ENCODE assay signal across 8 cellular contexts in genomic region chr12:76878899-76879709, GRCh38. TPM values are rescaled to one million over a fixed set of nuclear protein-coding genes. Genes with fewer than 3 reads are reported as not detected.
A peak's percentile ranks its signal among the peaks of the same experiment; 100 is the strongest.
DNase-seq lines count a peak whose midpoint lies in the region; ATAC-seq, FAIRE-seq and TF ChIP-seq lines count a peak whose summit lies in the region.

TSS of gene CSRP2 (minus strand) at chr12:76879019. CDS start at chr12:76866260, 12,759 bp downstream.

- H3K9ac ChIP-seq in OCI-LY3 (ENCODE audit: low read length): peak within 1 kb of the TSS; percentile 88
- H3K9ac ChIP-seq in mucosa of stomach (ENCODE audit: low read length): peak within 1 kb of the TSS; percentile 65

- H3K4me1 ChIP-seq in OCI-LY3 (ENCODE audit: low read length) (peaks cover 7% of the 10 kb centered on the region), esophagus muscularis mucosa (peaks cover 18 to 55% (median 44%) of the 10 kb centered on the region in 4 donors), mucosa of stomach (ENCODE audit: control insufficient read depth, insufficient read depth, low read length) (peaks cover 13% of the 10 kb centered on the region)

- H3K4me3 Mint-ChIP-seq in Calu3 (ENCODE audit: low read depth, unreplicated experiment): peak within 1 kb of the TSS; percentile 77
- H3K4me3 Mint-ChIP-seq in activated T-cell treated with anti-CD3 and anti-CD28 coated beads, Interleukin-2, amount 50 U/mL, for 4 hours: peak within 1 kb of the TSS; percentile 88

- CTCF ChIA-PET in Calu3 (lab: Charles Lee): no interaction called here

- H2AFZ ChIP-seq in OCI-LY3 (ENCODE audit: low read depth, low read length): peak within 1 kb of the TSS; percentile 98

- H3K27ac ChIP-seq in OCI-LY3 (ENCODE audit: low read length) (no peak within 1 kb of the TSS), esophagus muscularis mucosa (replicated peaks in 1 of 4) (peak within 1 kb of the TSS; percentile 92 to 96 (median 94))

- H3K79me2 ChIP-seq in OCI-LY3 (ENCODE audit: low read length): no peaks in the 10 kb centered on the region

- H3K9me3 ChIP-seq in OCI-LY3 (ENCODE audit: insufficient read depth, low read length) (no peaks in the 10 kb centered on the region), esophagus muscularis mucosa (no peaks in the 10 kb centered on the region), mucosa of stomach (ENCODE audit: control insufficient read depth, low read length) (no peaks in the 10 kb centered on the region)

- TF ChIP-seq CTCF in Calu3 (IDR thresholded peaks at IDR 0.05; ENCODE audit: unreplicated experiment) (no peak), OCI-LY3 (IDR thresholded peaks at IDR 0.05; ENCODE audit: low read depth, low read length) (no peak), esophagus muscularis mucosa (IDR thresholded peaks at IDR 0.05) (peak in 2 of 3 experiments; percentile 15 to 57)

- H3K27me3 ChIP-seq in OCI-LY3 (ENCODE audit: low read depth, low read length) (peaks cover 11% of the 10 kb centered on the region), esophagus muscularis mucosa (no peaks in the 10 kb centered on the region), mucosa of stomach (ENCODE audit: control insufficient read depth, insufficient read depth, low read length) (peaks cover 15% of the 10 kb centered on the region)

- intact Hi-C loops in Calu3 (cut with micrococcal nuclease; ENCODE audit: unreplicated experiment) (loop anchor here (5.0 kb wide), 1 partner anchor 133 kb away; no protein-coding TSS in a partner anchor), esophagus muscularis mucosa (cut with DNase I) (loop anchor here (5.0 to 10.0 kb wide), 2 partner anchors 54 to 117 kb away; partner anchors contain the start of gene ZDHHC17)

- peak within 1 kb of the TSS; percentile 97 for H3K4me2 ChIP-seq in OCI-LY3 (ENCODE audit: low read length)

- H3K36me3 ChIP-seq in OCI-LY3 (replicated peaks; ENCODE audit: low read depth, low read length) (no peaks in the 10 kb centered on the region), esophagus muscularis mucosa (no peaks in the 10 kb centered on the region), mucosa of stomach (ENCODE audit: control insufficient read depth, insufficient read depth, low read length) (no peaks in the 10 kb centered on the region)

- no peaks in the 10 kb centered on the region for H3K9me3 Mint-ChIP-seq in Calu3 (ENCODE audit: low read depth, unreplicated experiment)
- H3K9me3 Mint-ChIP-seq in activated T-cell treated with anti-CD3 and anti-CD28 coated beads, Interleukin-2, amount 50 U/mL, for 4 hours: no peaks in the 10 kb centered on the region

- DNase-seq in Calu3 (peak; percentile 92), HTR-8/SVneo (ENCODE audit: insufficient read length, low spot score) (peak; percentile 84), esophagus muscularis mucosa (ENCODE audit: extremely low spot score) (peak; percentile 95)
- peak; percentile 52 for DNase-seq in activated T-cell treated with anti-CD3 and anti-CD28 coated beads, Interleukin-2, amount 50 U/mL, for 4 hours
- DNase-seq in stimulated activated CD8-positive, alpha-beta memory T cell treated with anti-CD3 and anti-CD28 coated beads, Interleukin-7, amount 100 ng/mL, for 48 hours (ENCODE audit: extremely low read depth in 1 of 2, low read depth in 1 of 2): peak; percentile 32 to 44

- peak; percentile 58 for FAIRE-seq in HTR-8/SVneo (lab: Jason Lieb, UNC)

- no peaks in the 10 kb centered on the region for H4K20me1 ChIP-seq in OCI-LY3 (ENCODE audit: insufficient read depth, low read length)

- no peaks in the 10 kb centered on the region for H3K27me3 Mint-ChIP-seq in Calu3 (ENCODE audit: unreplicated experiment)
- H3K27me3 Mint-ChIP-seq in activated T-cell treated with anti-CD3 and anti-CD28 coated beads, Interleukin-2, amount 50 U/mL, for 4 hours (ENCODE audit: low read depth): peaks cover 56% of the 10 kb centered on the region

- under 1% methylated on average over 25 of the region's 71 CpGs for WGBS in esophagus muscularis mucosa

- ATAC-seq in GM21381 (IDR thresholded peaks at IDR 0.05; ENCODE audit: unreplicated experiment): peak; percentile 93
- ATAC-seq in activated T-cell treated with anti-CD3 and anti-CD28 coated beads, Interleukin-2, amount 50 U/mL, for 4 hours: peak; percentile 84 to 87

- no TSS peak for BruUV-seq in Calu3 (replicated peaks; lab: Mats Ljungman, UMichigan)

- peaks cover 20% of the 10 kb centered on the region for H3K36me3 Mint-ChIP-seq in Calu3 (ENCODE audit: insufficient read depth, unreplicated experiment)
- H3K36me3 Mint-ChIP-seq in activated T-cell treated with anti-CD3 and anti-CD28 coated beads, Interleukin-2, amount 50 U/mL, for 4 hours (ENCODE audit: insufficient read depth): no peaks in the 10 kb centered on the region

- peak within 1 kb of the TSS; percentile 77 for H3K27ac Mint-ChIP-seq in Calu3 (ENCODE audit: unreplicated experiment)

- no peak for TF ChIP-seq POLR2A in esophagus muscularis mucosa (IDR thresholded peaks at IDR 0.05; ENCODE audit: low read depth)

- peak; percentile 21 for TF ChIP-seq EP300 in esophagus muscularis mucosa (IDR thresholded peaks at IDR 0.05)

- H3K4me3 ChIP-seq in OCI-LY3 (ENCODE audit: low read length) (peak within 1 kb of the TSS; percentile 99), esophagus muscularis mucosa (peak within 1 kb of the TSS; percentile 79 to 87 (median 82)), mucosa of stomach (ENCODE audit: low read length) (peak within 1 kb of the TSS; percentile 28)

- H3K4me1 Mint-ChIP-seq in Calu3 (ENCODE audit: low read depth, unreplicated experiment): peaks cover 16% of the 10 kb centered on the region
- H3K4me1 Mint-ChIP-seq in activated T-cell treated with anti-CD3 and anti-CD28 coated beads, Interleukin-2, amount 50 U/mL, for 4 hours (ENCODE audit: low read depth): peaks cover 16% of the 10 kb centered on the region

RNA-seq across cellular contexts. Expression of gene CSRP2, which starts in this region (rescaled TPM):
- total RNA-seq in Calu3 (2022): 9.1 and 11.7 TPM in 2 replicates
- total RNA-seq in activated T-cell treated with anti-CD3 and anti-CD28 coated beads, Interleukin-2, amount 50 U/mL, for 4 hours: under 1 TPM; 0.42 to 0.92 (median 0.73) TPM
- 100 to 1,000 TPM in 1 of 4 donors, 10 to 100 TPM in 3; 46.1 to 129 (median 74.8) TPM for total RNA-seq in esophagus muscularis mucosa

Comparison
In these comparisons a context has a peak if more than half of its experiments do, and no peak if none do; other contexts are left out.
1. Peak in DNase-seq and ATAC-seq in activated T-cell treated with anti-CD3 and anti-CD28 coated beads, Interleukin-2, amount 50 U/mL, for 4 hours; RNA of the gene not detected or under 1 TPM.
2. DNase-seq: peak in every context shown above with its lines; median percentile 95 in esophagus muscularis mucosa; 92 in Calu3; 84 in HTR-8/SVneo; 52 in activated T-cell treated with anti-CD3 and anti-CD28 coated beads, Interleukin-2, amount 50 U/mL, for 4 hours; 38 in stimulated activated CD8-positive, alpha-beta memory T cell treated with anti-CD3 and anti-CD28 coated beads, Interleukin-7, amount 100 ng/mL, for 48 hours.
3. CTCF ChIP-seq: peak in esophagus muscularis mucosa (2 of 3); none in Calu3 (single experiment) and OCI-LY3 (single experiment).
4. H3K4me3 ChIP-seq: peak in every context shown above with its lines; median percentile 99 in OCI-LY3; 82 in esophagus muscularis mucosa; 28 in mucosa of stomach.